35 cellular contexts compared by ENCODE assay signal in the genomic region with DNA sequence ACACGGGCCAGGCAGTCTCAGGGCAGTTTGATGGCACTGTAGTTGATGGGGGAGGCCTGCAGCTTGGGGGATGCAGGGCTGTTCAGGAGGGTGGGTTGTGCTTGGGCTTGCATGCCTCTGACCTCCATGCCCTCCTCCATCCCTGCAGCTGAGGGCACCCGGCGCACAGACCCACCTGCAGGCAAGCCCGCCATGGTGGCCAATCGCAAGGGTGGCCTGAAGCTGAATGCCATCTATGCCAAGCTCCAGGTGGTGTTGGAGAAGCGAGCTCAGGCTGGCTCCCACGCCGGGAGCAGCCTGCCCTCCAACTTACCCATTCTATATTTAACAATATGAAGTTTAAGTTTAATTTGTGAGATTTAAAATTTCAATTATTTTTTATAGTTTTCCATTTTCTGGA.
"Had no signal": no experiment of that assay in that cellular context is flagged by ENCODE, and none has a peak within 500 bp of the region (broad histone marks: within the 10 kb centered on the region; RNA-seq: fewer than 3 reads in every experiment).

No MANE protein-coding gene starts in this region.

- H3K36me3 ChIP-seq: MG63 had no signal

- DNase-seq: Karpas-422, Kasumi-1, KBM-7, KG1, MG63, MM.1S, MV-4-11, NCI-H1048, NCI-H1092, NCI-H1092 treated with DMSO at 0.1 percent for 48 hours, NCI-H1105, NCI-H1105 treated with DMSO at 0.1 percent for 48 hours, NCI-H1417, NCI-H1417 treated with DMSO at 0.1 percent for 48 hours, NCI-H1436, NCI-H1436 treated with DMSO at 0.1 percent for 48 hours, NCI-H146, NCI-H1694, NCI-H1694 treated with DMSO at 0.1 percent for 48 hours, NCI-H187, NCI-H187 treated with DMSO at 0.1 percent for 48 hours, NCI-H1930, NCI-H2029, NCI-H2029 treated with DMSO at 0.1 percent for 48 hours, NCI-H2081, NCI-H2081 treated with DMSO at 0.1 percent for 48 hours, NCI-H2107, NCI-H2171, NCI-H2171 treated with DMSO at 0.1 percent for 48 hours, NCI-H2227 treated with DMSO at 0.1 percent for 48 hours, NCI-H226, NCI-H345, NCI-H446, NCI-H446 treated with DMSO at 0.1 percent for 48 hours had no signal

- H3K4me2 ChIP-seq: KMS-11 had no signal

- H3K9ac ChIP-seq: KMS-11 had no signal

- H3K9me3 ChIP-seq: MG63 had no signal

- H3K27ac ChIP-seq: KMS-11 had no signal

- H3K4me3 ChIP-seq: MG63 had no signal

- H3K27me3 ChIP-seq: MG63 had no signal
